32 cellular contexts compared by ENCODE assay signal in the genomic region with DNA sequence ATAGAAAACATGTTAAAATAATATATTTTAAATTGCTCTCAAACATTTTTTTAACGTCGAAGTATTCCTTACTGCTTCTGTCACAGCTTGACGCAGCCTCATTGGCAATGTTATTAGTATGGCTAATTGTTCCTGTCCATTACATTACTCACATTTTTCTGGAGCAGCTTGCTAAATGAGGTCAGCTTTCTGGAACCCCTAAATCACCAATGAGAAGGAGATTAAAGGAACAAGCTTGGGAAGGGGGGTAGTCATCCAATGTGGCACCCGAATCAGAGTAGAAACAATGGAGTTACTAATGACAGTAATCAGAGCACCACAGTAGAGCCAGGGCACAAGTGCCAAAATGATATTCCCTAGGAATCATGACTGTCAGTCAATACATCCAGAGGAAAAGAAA. TPM values are rescaled to one million over a fixed set of nuclear protein-coding genes. Genes with fewer than 3 reads are reported as not detected.
"Had no signal": no experiment of that assay in that cellular context is flagged by ENCODE, and none has a peak within 500 bp of the region (broad histone marks: within the 10 kb centered on the region; RNA-seq: fewer than 3 reads in every experiment).

No MANE protein-coding gene starts in this region.

- H3K4me1 ChIP-seq: adrenal gland, ascending aorta, gastrocnemius medialis, testis, vagina had no signal

- DNase-seq: activated CD4-positive, alpha-beta T cell treated with anti-CD3 and anti-CD28 coated beads for 4 hours; activated CD4-positive, alpha-beta T cell treated with anti-CD3 and anti-CD28 coated beads, Interleukin-2, amount 50 U/mL, for 48 hours; activated CD4-positive, CD25-positive, alpha-beta regulatory T cell; activated CD8-positive, alpha-beta memory T cell treated with anti-CD3 and anti-CD28 coated beads, Interleukin-2, amount 50 U/mL, for 48 hours; activated naive CD4-positive, alpha-beta T cell; activated T-cell treated with anti-CD3 and anti-CD28 coated beads, Interleukin-2, amount 50 U/mL, for 4 hours; adrenal gland; central memory CD4-positive, alpha-beta T cell; effector memory CD4-positive, alpha-beta T cell; esophagus squamous epithelium; gastrocnemius medialis; head of caudate nucleus; midbrain; natural killer cell; small intestine; stimulated activated CD4-positive, alpha-beta T cell treated with anti-CD3 and anti-CD28 coated beads, Interleukin-2, amount 100 ng/mL, for 24 hours; stimulated activated CD8-positive, alpha-beta memory T cell treated with anti-CD3 and anti-CD28 coated beads, Interleukin-4, amount 100 ng/mL, for 48 hours; stimulated activated naive B cell treated with anti-CD40 and anti-IgM and Interleukin-4, amounts not matched to agents 10 μg/mL and 1 μg/mL and 100 μg/mL, for 72 hours; testis; trophoblast cell had no signal

- H3K27ac Mint-ChIP-seq: activated naive CD8-positive, alpha-beta T cell; activated T-helper 2 cell treated with anti-CD3 and anti-CD28 coated beads, Interferon-gamma antibody, Interleukin-2, Interleukin-4, amounts not matched to agents 10 μg/mL and 5 μg/mL and 100 μg/mL, durations not matched to agents 14 hours and 24 hours and 36 hours; natural killer cell; stimulated activated naive B cell treated with anti-CD40 and anti-IgM and Interleukin-4, amounts not matched to agents 10 μg/mL and 1 μg/mL and 100 μg/mL, for 72 hours had no signal

- FAIRE-seq: endothelial cell of umbilical vein had no signal

- H3K4me3 Mint-ChIP-seq: activated naive CD8-positive, alpha-beta T cell; activated T-cell treated with anti-CD3 and anti-CD28 coated beads, Interleukin-2, amount 50 U/mL, for 4 hours; natural killer cell; stimulated activated naive B cell treated with anti-CD40 and anti-IgM and Interleukin-4, amounts not matched to agents 10 μg/mL and 1 μg/mL and 100 μg/mL, for 72 hours had no signal

- ATAC-seq: activated T-cell treated with anti-CD3 and anti-CD28 coated beads, Interleukin-2, amount 50 U/mL, for 4 hours; gastrocnemius medialis; natural killer cell; sciatic nerve; stimulated activated naive B cell treated with anti-CD40 and anti-IgM and Interleukin-4, amounts not matched to agents 10 μg/mL and 1 μg/mL and 100 μg/mL, for 72 hours had no signal

- H3K27me3 ChIP-seq: ascending aorta, testis had no signal

- H3K27ac ChIP-seq: adrenal gland, ascending aorta, esophagus squamous epithelium, gastrocnemius medialis, testis, vagina had no signal

- H3K4me3 ChIP-seq: adrenal gland, ascending aorta, esophagus squamous epithelium, gastrocnemius medialis, testis, vagina had no signal

- H3K36me3 ChIP-seq: adrenal gland, ascending aorta, esophagus squamous epithelium, gastrocnemius medialis, vagina had no signal

- H3K9me3 ChIP-seq: adrenal gland, ascending aorta, gastrocnemius medialis, testis, vagina had no signal

RNA-seq across cellular contexts. Expression of gene NEUROD1, which starts 5.1 kb away (rescaled TPM):
- total RNA-seq: activated CD8-positive, alpha-beta memory T cell treated with anti-CD3 and anti-CD28 coated beads for 36 hours; activated T-cell treated with anti-CD3 and anti-CD28 coated beads, Interleukin-2, amount 50 U/mL, for 4 hours; activated T-helper 2 cell treated with anti-CD3 and anti-CD28 coated beads, Interferon-gamma antibody, Interleukin-2, Interleukin-4, amounts not matched to agents 10 μg/mL and 5 μg/mL and 100 μg/mL, durations not matched to agents 14 hours and 24 hours and 36 hours; adrenal gland; ascending aorta; dermis microvascular lymphatic vessel endothelial cell; endothelial cell of umbilical vein; esophagus squamous epithelium; gastrocnemius medialis; liver; natural killer cell; osteoblast; posterior vena cava; renal cortical epithelial cell; sciatic nerve; vagina had no signal
- polyA plus RNA-seq: adrenal gland, endothelial cell of umbilical vein, liver had no signal

RNA-seq across cellular contexts. Expression of gene CERKL, which starts 18.3 kb away (rescaled TPM):
- total RNA-seq: activated CD8-positive, alpha-beta memory T cell treated with anti-CD3 and anti-CD28 coated beads for 36 hours; activated T-helper 2 cell treated with anti-CD3 and anti-CD28 coated beads, Interferon-gamma antibody, Interleukin-2, Interleukin-4, amounts not matched to agents 10 μg/mL and 5 μg/mL and 100 μg/mL, durations not matched to agents 14 hours and 24 hours and 36 hours; adrenal gland; ascending aorta; dermis microvascular lymphatic vessel endothelial cell; endothelial cell of umbilical vein; natural killer cell; osteoblast; posterior vena cava; sciatic nerve; vagina had no signal
- polyA plus RNA-seq: endothelial cell of umbilical vein had no signal
